ENCODE assay signal across 21 cellular contexts in the genomic region with DNA sequence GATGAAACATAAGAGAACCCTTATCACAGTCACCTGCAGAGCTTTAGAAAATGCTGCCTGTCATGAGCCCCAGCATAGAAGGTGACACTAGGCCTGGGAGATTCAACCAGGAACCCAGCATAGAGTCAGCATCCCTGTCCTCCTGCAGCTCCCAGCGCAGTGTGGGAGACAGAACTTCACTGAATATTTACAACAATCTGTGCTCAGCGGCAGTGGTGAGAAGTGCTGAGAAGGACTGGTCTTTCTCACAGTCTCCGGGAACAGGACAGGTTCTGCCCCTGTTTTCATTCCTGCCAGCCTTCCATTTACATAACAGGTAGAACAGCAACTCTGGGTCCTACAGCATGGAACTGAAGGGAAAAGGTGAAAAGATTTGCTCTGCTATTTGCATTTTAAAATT.
DNase-seq lines count a peak whose midpoint lies in the region; ATAC-seq, FAIRE-seq and TF ChIP-seq lines count a peak whose summit lies in the region.
"Had no signal": no experiment of that assay in that cellular context is flagged by ENCODE, and none has a peak within 500 bp of the region (broad histone marks: within the 10 kb centered on the region; RNA-seq: fewer than 3 reads in every experiment).

No MANE protein-coding gene starts in this region.

- H3K4me1 ChIP-seq in K562 (replicated peaks in 1 of 2; ENCODE audit: control insufficient read depth in 2 of 2, insufficient read depth in 2 of 2, low read length in 2 of 2): peaks cover 5 to 6% of the 10 kb centered on the region in 2 experiments; a peak in 3 of 5 replicates

- TF ChIP-seq POLR2A in K562 (conservative IDR thresholded peaks at IDR 0.05): no peak

- no peaks in the 10 kb centered on the region for H3K27me3 ChIP-seq in K562 (ENCODE audit: control insufficient read depth in 2 of 2, insufficient read depth in 2 of 2, low read length in 2 of 2)
- H3K27me3 ChIP-seq: MG63 had no signal

- intact Hi-C loops in K562 (cut with micrococcal nuclease): no loop called here
- intact Hi-C loops in Right ventricle myocardium inferior (cut with DNase I): no loop called here

- H4K20me1 ChIP-seq in K562 (replicated peaks; ENCODE audit: control insufficient read depth, insufficient read depth, low read length): no peaks in the 10 kb centered on the region

- DNase-seq in NCI-H146 (lab: John Stamatoyannopoulos, UW) (peak; percentile 87), K562 (ENCODE audit: extremely low read depth in 1 of 4, low spot score in 3 of 4) (peak in 1 of 4 experiments; percentile 16), islet precursor cell (peak; percentile 82), middle frontal gyrus (ENCODE audit: extremely low spot score, low spot score) (no peak), Right ventricle myocardium inferior (ENCODE audit: missing footprints) (no peak)
- DNase-seq: CD4-positive, CD25-positive, alpha-beta regulatory T cell; COR-L47; DMS79; HFFc6; MG63; NCI-H1417; NCI-H187 treated with DMSO at 0.1 percent for 48 hours; NCI-H2227 treated with DMSO at 0.1 percent for 48 hours; NCI-H524; NCI-H774; NK-92 treated with Interleukin-12 subunit alpha and Interleukin-12 subunit beta, amount 100 ng/mL, for 24 hours; T-cell had no signal

- TF ChIP-seq CTCF in K562 (IDR thresholded peaks at IDR 0.05 in 2 of 3, conservative IDR thresholded peaks at IDR 0.05 in 1 of 3; ENCODE audit: insufficient read depth in 2 of 3, low read depth in 1 of 3, low read length in 3 of 3): no peak

- H3K9me1 ChIP-seq in K562 (ENCODE audit: control insufficient read depth, insufficient read depth, low read length): no peaks in the 10 kb centered on the region

- POLR2A ChIA-PET in K562 (lab: Yijun Ruan, JAX): interaction anchor here (0.9 kb wide), 1 partner anchor 10 kb away, joined by 3 read pairs; no protein-coding TSS in a partner anchor

- no peaks in the 10 kb centered on the region for H3K79me2 ChIP-seq in K562 (ENCODE audit: control insufficient read depth, insufficient read depth, low read length)

- no peak overlapping the region; a peak in 1 of 4 replicates for H3K9ac ChIP-seq in K562 (ENCODE audit: insufficient read depth in 1 of 2, low read depth in 2 of 2, low read length in 2 of 2)

- H3K36me3 ChIP-seq in K562 (ENCODE audit: control insufficient read depth, insufficient read depth, low read length): no peaks in the 10 kb centered on the region
- H3K36me3 ChIP-seq: MG63 had no signal

- no peak overlapping the region for H3K4me3 ChIP-seq in K562
- H3K4me3 ChIP-seq: GM12878, MG63 had no signal

- H3K9me3 ChIP-seq in K562 (replicated peaks; ENCODE audit: control insufficient read depth, insufficient read depth, low read depth, low read length): no peaks in the 10 kb centered on the region
- H3K9me3 ChIP-seq: MG63 had no signal

- no peak for TF ChIP-seq RAD21 in K562 (CRISPR knock-in tag; conservative IDR thresholded peaks at IDR 0.05 in 1 of 2, IDR thresholded peaks at IDR 0.05 in 1 of 2)

- FAIRE-seq in K562 (lab: Jason Lieb, UNC): no peak
- FAIRE-seq: GM12878 had no signal

- H3K4me2 ChIP-seq in K562 (ENCODE audit: insufficient read depth, low read length): no peak overlapping the region

- BruUV-seq in K562 (replicated peaks; lab: Mats Ljungman, UMichigan): no TSS peak

- TF ChIP-seq EP300 in K562 (IDR thresholded peaks at IDR 0.05; ENCODE audit: low read length): no peak

- no peak overlapping the region for H3K27ac ChIP-seq in K562 (ENCODE audit: extremely low read depth, low read depth, low read length)

- in situ Hi-C loops in K562 (cut with MboI): no loop called here

- CTCF ChIA-PET in K562 (lab: Yijun Ruan, JAX; ENCODE audit: low intra/inter-chr PET ratio): no interaction called here

- peak overlapping the region; percentile 43; the same call in 1 of the 2 replicates for H2AFZ ChIP-seq in K562 (ENCODE audit: low read depth, low read length)

- peak; percentile 26; the same call in 1 of the 3 replicates for ATAC-seq in K562
- no peak for ATAC-seq in GM18873 (IDR thresholded peaks at IDR 0.05; ENCODE audit: low FRiP score, unreplicated experiment)
- ATAC-seq in GM21786 (IDR thresholded peaks at IDR 0.05; ENCODE audit: unreplicated experiment): no peak
- ATAC-seq in Right ventricle myocardium inferior: no peak
- ATAC-seq: GM12878, SK-N-SH treated with all-trans-retinoic acid at 6 μM for 48 hours, T-cell had no signal

- WGBS in K562 (ENCODE audit: insufficient coverage, low coverage, missing lambda C conversion rate): 48% methylated on average over 3 of the region's 3 CpGs

TF ChIP-seq in K562, 482 proteins besides CTCF, POLR2A, EP300 and RAD21:
- TF ChIP-seq THAP7 (CRISPR knock-in tag; IDR thresholded peaks at IDR 0.05) (no peak), ZBED1 (IDR thresholded peaks at IDR 0.05) (no peak), CBFA2T3 (IDR thresholded peaks at IDR 0.05) (peak; percentile 45; the same call in 1 of the 2 replicates), NFATC3 (IDR thresholded peaks at IDR 0.05) (no peak), PTBP1 (IDR thresholded peaks at IDR 0.05; ENCODE audit: low read depth, low read length) (no peak)

Comparison
In these comparisons a context has a peak if more than half of its experiments do, and no peak if none do; other contexts are left out.
1. DNase-seq: peak in NCI-H146 (single experiment) and islet precursor cell (single experiment); none in middle frontal gyrus (single experiment) and Right ventricle myocardium inferior (single experiment).